29 cellular contexts compared by ENCODE assay signal in the genomic region with DNA sequence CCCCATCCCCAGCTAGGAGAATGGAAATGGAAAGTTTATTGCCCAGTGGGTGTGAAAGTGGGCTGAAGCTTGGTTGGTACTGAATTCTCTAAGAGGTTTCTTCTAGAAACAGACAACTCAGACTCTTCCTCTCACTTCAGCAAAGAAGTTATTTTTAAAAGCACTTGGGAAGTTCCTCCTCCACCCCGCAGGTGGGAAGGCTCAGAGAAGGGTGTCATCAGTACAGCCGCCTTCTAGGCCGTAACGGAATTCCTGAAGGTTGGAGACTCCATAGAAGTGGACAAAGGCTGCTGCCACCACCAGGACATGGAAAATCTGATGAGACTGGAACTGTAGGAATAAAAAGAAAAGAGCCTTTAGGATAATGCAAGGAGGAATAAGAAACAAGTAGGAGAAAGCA.
"Had no signal": no experiment of that assay in that cellular context is flagged by ENCODE, and none has a peak within 500 bp of the region (broad histone marks: within the 10 kb centered on the region; RNA-seq: fewer than 3 reads in every experiment).

No MANE protein-coding gene starts in this region.

- H3K4me1 ChIP-seq: adrenal gland, body of pancreas, colonic mucosa, heart left ventricle had no signal

- DNase-seq: activated B cell treated with CpG ODN at 0.5 μM for 24 hours; activated CD4-positive, alpha-beta T cell treated with anti-CD3 and anti-CD28 coated beads for 48 hours; activated CD4-positive, alpha-beta T cell treated with anti-CD3 and anti-CD28 coated beads, Interleukin-2, amount 50 U/mL, for 1 hour; activated CD4-positive, alpha-beta T cell treated with anti-CD3 and anti-CD28 coated beads, Interleukin-2, amount 50 U/mL, for 48 hours; activated CD8-positive, alpha-beta memory T cell treated with anti-CD3 and anti-CD28 coated beads for 24 hours; activated CD8-positive, alpha-beta T cell treated with anti-CD3 and anti-CD28 coated beads for 36 hours; activated gamma-delta T cell; activated naive CD4-positive, alpha-beta T cell; activated naive CD4-positive, alpha-beta T cell treated with anti-CD3 and anti-CD28 coated beads, Interleukin-2, amount 50 U/mL, for 16 hours; activated naive CD8-positive, alpha-beta T cell treated with anti-CD3 and anti-CD28 coated beads for 36 hours; activated naive CD8-positive, alpha-beta T cell treated with anti-CD3 and anti-CD28 coated beads, Interleukin-2, amount 50 U/mL, for 24 hours; activated T-cell treated with anti-CD3 and anti-CD28 coated beads, Interleukin-2, amount 50 U/mL, for 48 hours; adrenal gland; amygdala; aorta; body of pancreas; central memory CD4-positive, alpha-beta T cell; cerebellar nuclear complex; colonic mucosa; effector CD8-positive, alpha-beta T cell; endodermal cell; foreskin fibroblast; heart left ventricle; SW 1271; T-cell; T-helper 9 cell; WERI-Rb-1 had no signal

- ATAC-seq: activated CD4-positive, CD25-positive, alpha-beta regulatory T cell treated with anti-CD3 and anti-CD28 coated beads, Interleukin-2, amount 50 U/mL, for 24 hours; activated CD8-positive, alpha-beta T cell treated with anti-CD3 and anti-CD28 coated beads for 36 hours; activated naive CD8-positive, alpha-beta T cell treated with anti-CD3 and anti-CD28 coated beads, Interleukin-2, amount 50 U/mL, for 24 hours; body of pancreas; heart left ventricle; T-cell had no signal

- H3K9me3 Mint-ChIP-seq: activated B cell treated with CpG ODN at 0.5 μM for 24 hours; activated CD8-positive, alpha-beta T cell treated with anti-CD3 and anti-CD28 coated beads for 36 hours; activated naive CD8-positive, alpha-beta T cell treated with anti-CD3 and anti-CD28 coated beads for 36 hours; activated naive CD8-positive, alpha-beta T cell treated with anti-CD3 and anti-CD28 coated beads, Interleukin-2, amount 50 U/mL, for 24 hours; endodermal cell; T-cell; T-helper 1 cell treated with Interleukin-12 subunit alpha and Interleukin-12 subunit beta and Interleukin-4 antibody, amounts not matched to agents 30 μg/mL and 1 μg/mL, for 36 hours had no signal

- H3K27me3 Mint-ChIP-seq: activated B cell treated with CpG ODN at 0.5 μM for 24 hours; activated CD8-positive, alpha-beta T cell treated with anti-CD3 and anti-CD28 coated beads for 36 hours; activated naive CD8-positive, alpha-beta T cell treated with anti-CD3 and anti-CD28 coated beads for 36 hours; activated naive CD8-positive, alpha-beta T cell treated with anti-CD3 and anti-CD28 coated beads, Interleukin-2, amount 50 U/mL, for 24 hours; T-cell had no signal

- H3K27ac Mint-ChIP-seq: activated B cell treated with CpG ODN at 0.5 μM for 24 hours; activated CD8-positive, alpha-beta T cell treated with anti-CD3 and anti-CD28 coated beads for 36 hours; activated naive CD8-positive, alpha-beta T cell treated with anti-CD3 and anti-CD28 coated beads for 36 hours; activated naive CD8-positive, alpha-beta T cell treated with anti-CD3 and anti-CD28 coated beads, Interleukin-2, amount 50 U/mL, for 24 hours; endodermal cell; T-cell; T-helper 1 cell treated with Interleukin-12 subunit alpha and Interleukin-12 subunit beta and Interleukin-4 antibody, amounts not matched to agents 30 μg/mL and 1 μg/mL, for 36 hours had no signal

- H3K27ac ChIP-seq: adrenal gland, body of pancreas, colonic mucosa, heart left ventricle, WERI-Rb-1 had no signal

- H3K9me3 ChIP-seq: adrenal gland, body of pancreas, colonic mucosa, heart left ventricle had no signal

- H3K27me3 ChIP-seq: adrenal gland, body of pancreas, colonic mucosa, heart left ventricle had no signal

- H3K4me3 Mint-ChIP-seq: activated B cell treated with CpG ODN at 0.5 μM for 24 hours; activated CD8-positive, alpha-beta T cell treated with anti-CD3 and anti-CD28 coated beads for 36 hours; activated naive CD8-positive, alpha-beta T cell treated with anti-CD3 and anti-CD28 coated beads for 36 hours; activated naive CD8-positive, alpha-beta T cell treated with anti-CD3 and anti-CD28 coated beads, Interleukin-2, amount 50 U/mL, for 24 hours; endodermal cell; T-cell; T-helper 1 cell treated with Interleukin-12 subunit alpha and Interleukin-12 subunit beta and Interleukin-4 antibody, amounts not matched to agents 30 μg/mL and 1 μg/mL, for 36 hours had no signal

- H3K4me1 Mint-ChIP-seq: activated B cell treated with CpG ODN at 0.5 μM for 24 hours; activated naive CD8-positive, alpha-beta T cell treated with anti-CD3 and anti-CD28 coated beads for 36 hours; activated naive CD8-positive, alpha-beta T cell treated with anti-CD3 and anti-CD28 coated beads, Interleukin-2, amount 50 U/mL, for 24 hours; endodermal cell; T-cell had no signal

- H3K4me3 ChIP-seq: adrenal gland, body of pancreas, colonic mucosa, heart left ventricle had no signal
